Comparison of ENCODE assay signal across 30 cellular contexts in the genomic region with DNA sequence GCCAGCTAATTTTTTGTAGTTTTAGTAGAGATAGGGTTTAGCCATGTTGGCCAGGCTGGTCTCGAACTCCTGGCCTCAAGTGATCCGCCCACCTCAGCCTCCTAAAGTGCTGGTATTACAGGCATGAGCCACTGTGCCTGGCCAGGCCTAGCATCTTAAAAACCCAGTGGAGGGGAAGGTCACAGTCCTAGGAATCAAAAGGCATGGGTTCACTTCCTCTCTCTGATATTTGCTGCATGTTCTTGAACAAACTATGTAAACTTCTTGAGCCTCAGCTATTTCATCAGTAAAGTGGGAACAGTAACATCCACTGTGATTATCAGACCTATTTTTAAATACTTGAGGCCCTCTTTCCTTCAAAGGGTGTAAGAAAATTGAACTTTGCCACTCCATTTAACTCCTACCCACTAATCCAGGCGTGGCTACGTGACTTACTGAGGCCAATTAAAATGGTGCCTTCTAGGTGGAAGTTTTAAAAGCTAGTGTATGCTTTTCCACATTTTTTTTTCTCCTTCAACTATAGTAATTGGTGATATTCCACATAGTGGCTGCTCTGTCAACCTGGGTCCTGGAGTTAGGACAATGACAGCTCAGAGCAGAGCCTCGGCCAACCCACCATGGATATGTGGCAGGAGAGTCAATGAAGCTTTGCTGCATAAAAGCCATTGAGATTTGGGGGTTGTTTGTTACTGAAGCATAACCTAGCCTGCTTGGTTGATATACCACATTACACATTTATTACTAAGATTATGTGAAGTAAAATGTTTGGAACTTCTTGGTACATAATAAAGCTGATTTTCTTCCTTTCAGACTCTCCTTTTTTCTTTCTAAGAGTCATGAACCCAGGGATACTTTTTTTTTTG. TPM values are rescaled to one million over a fixed set of nuclear protein-coding genes. Genes with fewer than 3 reads are reported as not detected.
DNase-seq lines count a peak whose midpoint lies in the region; ATAC-seq and TF ChIP-seq lines count a peak whose summit lies in the region.
"Had no signal": no experiment of that assay in that cellular context is flagged by ENCODE, and none has a peak within 500 bp of the region (broad histone marks: within the 10 kb centered on the region; RNA-seq: fewer than 3 reads in every experiment).

No MANE protein-coding gene starts in this region.

- H4K5ac ChIP-seq in IMR-90 (ENCODE audit: low read depth, low read length): no peak overlapping the region

- peak overlapping the region; percentile 49 for H3K27ac Mint-ChIP-seq in activated CD8-positive, alpha-beta T cell treated with anti-CD3 and anti-CD28 coated beads for 36 hours
- no peak overlapping the region for H3K27ac Mint-ChIP-seq in stimulated activated naive B cell treated with anti-CD40 and anti-IgM and Interleukin-4, amounts not matched to agents 10 μg/mL and 1 μg/mL and 100 μg/mL, for 72 hours
- H3K27ac Mint-ChIP-seq in progenitor cell of endocrine pancreas: no peak overlapping the region
- H3K27ac Mint-ChIP-seq: activated CD8-positive, alpha-beta memory T cell treated with anti-CD3 and anti-CD28 coated beads, Interleukin-2, amount 10 ng/mL, durations not matched to agents 7 days and 5 days; natural killer cell treated with Interleukin-12 subunit alpha and Interleukin-12 subunit beta and Interleukin-15 and Interleukin-18, amount 100 ng/mL, for 72 hours had no signal

- peak overlapping the region; percentile 11; the same call in 1 of the 2 replicates for H2BK120ac ChIP-seq in IMR-90 (ENCODE audit: low read depth, low read length)

- H3K9ac ChIP-seq in IMR-90 (ENCODE audit: low read depth, low read length): no peak overlapping the region

- DNase-seq in IMR-90: no peak
- DNase-seq in activated CD8-positive, alpha-beta T cell treated with anti-CD3 and anti-CD28 coated beads for 36 hours: no peak
- no peak for DNase-seq in hepatocyte (ENCODE audit: low spot score)
- DNase-seq in stimulated activated naive B cell treated with anti-CD40 and anti-IgM and Interleukin-4, amounts not matched to agents 10 μg/mL and 1 μg/mL and 100 μg/mL, for 72 hours: no peak
- DNase-seq in progenitor cell of endocrine pancreas (ENCODE audit: low spot score, unreplicated experiment): no peak
- DNase-seq: activated CD4-positive, alpha-beta T cell treated with anti-CD3 and anti-CD28 coated beads for 48 hours; activated CD8-positive, alpha-beta memory T cell treated with anti-CD3 and anti-CD28 coated beads, Interleukin-2, amount 10 ng/mL, durations not matched to agents 7 days and 5 days; activated naive CD4-positive, alpha-beta T cell; activated T-cell treated with anti-CD3 and anti-CD28 coated beads, Interleukin-2, amount 50 U/mL, for 48 hours; CD8-positive, alpha-beta memory T cell; DMS153; effector memory CD4-positive, alpha-beta T cell; erythroblast; HCEC 1CT; head of caudate nucleus; lower lobe of right lung; NCI-H1092; NCI-H187; NCI-H2171 treated with DMSO at 0.1 percent for 48 hours; NCI-H524; NK-92 treated with Interleukin-12 subunit alpha and Interleukin-12 subunit beta, amount 100 ng/mL, for 24 hours; ovary; SIG-M5; spleen; substantia nigra; WERI-Rb-1 had no signal

- H3K79me2 ChIP-seq in hepatocyte: no peaks in the 10 kb centered on the region

- no peaks in the 10 kb centered on the region for H3K27me3 Mint-ChIP-seq in activated CD8-positive, alpha-beta T cell treated with anti-CD3 and anti-CD28 coated beads for 36 hours
- peaks cover 5 to 12% of the 10 kb centered on the region in 2 donors for H3K27me3 Mint-ChIP-seq in stimulated activated naive B cell treated with anti-CD40 and anti-IgM and Interleukin-4, amounts not matched to agents 10 μg/mL and 1 μg/mL and 100 μg/mL, for 72 hours
- H3K27me3 Mint-ChIP-seq in progenitor cell of endocrine pancreas: no peaks in the 10 kb centered on the region
- H3K27me3 Mint-ChIP-seq: activated CD8-positive, alpha-beta memory T cell treated with anti-CD3 and anti-CD28 coated beads, Interleukin-2, amount 10 ng/mL, durations not matched to agents 7 days and 5 days had no signal

- no peak for TF ChIP-seq RAD21 in IMR-90 (IDR thresholded peaks at IDR 0.05; ENCODE audit: low read length)

- H3K4ac ChIP-seq in IMR-90 (ENCODE audit: low read depth, low read length): peak overlapping the region; percentile 62; the same call in 1 of the 2 replicates

- H4K20me1 ChIP-seq in IMR-90 (ENCODE audit: insufficient read depth, low read length) (no peaks in the 10 kb centered on the region), hepatocyte (ENCODE audit: insufficient read depth, poor library complexity, severe bottlenecking) (no peaks in the 10 kb centered on the region)

- H2AK5ac ChIP-seq in IMR-90 (ENCODE audit: low read depth, low read length): peak overlapping the region; percentile 60; the same call in 1 of the 2 replicates

- H2AFZ ChIP-seq in IMR-90 (replicated peaks; ENCODE audit: low read length, poor library complexity): no peak overlapping the region
- no peak overlapping the region for H2AFZ ChIP-seq in hepatocyte

- peaks cover 3% of the 10 kb centered on the region for H3K9me3 Mint-ChIP-seq in activated CD8-positive, alpha-beta T cell treated with anti-CD3 and anti-CD28 coated beads for 36 hours
- H3K9me3 Mint-ChIP-seq in stimulated activated naive B cell treated with anti-CD40 and anti-IgM and Interleukin-4, amounts not matched to agents 10 μg/mL and 1 μg/mL and 100 μg/mL, for 72 hours: no peaks in the 10 kb centered on the region
- H3K9me3 Mint-ChIP-seq in progenitor cell of endocrine pancreas (ENCODE audit: low read depth): no peaks in the 10 kb centered on the region
- H3K9me3 Mint-ChIP-seq: CD8-positive, alpha-beta memory T cell; natural killer cell treated with Interleukin-12 subunit alpha and Interleukin-12 subunit beta and Interleukin-15 and Interleukin-18, amount 100 ng/mL, for 72 hours had no signal

- no peak overlapping the region; the same call in 1 of the 2 replicates for H3K14ac ChIP-seq in IMR-90 (replicated peaks; ENCODE audit: low read depth, low read length)

- no peaks in the 10 kb centered on the region for H3K9me2 ChIP-seq in hepatocyte (replicated peaks; ENCODE audit: insufficient read depth)

- in situ Hi-C loops in IMR-90 (cut with MboI; ENCODE audit: low sequenced_read_pairs): no loop called here

- POLR2A ChIA-PET in IMR-90 (lab: Charles Lee; ENCODE audit: unreplicated experiment): interaction anchor here (0.6 kb wide), 1 partner anchor 24 kb away, joined by 3 read pairs; no protein-coding TSS in a partner anchor
- POLR2A ChIA-PET in activated CD8-positive, alpha-beta T cell treated with anti-CD3 and anti-CD28 coated beads for 36 hours (lab: Charles Lee): interaction anchor here (1.2 to 1.9 kb wide), 6 partner anchors 9 to 43 kb away, joined by 3 to 12 read pairs (median 3); a partner anchor contains a TSS

- 0 out of 3 replicates have a peak overlapping the region, but pooled peaks have one; percentile 24 for H2BK15ac ChIP-seq in IMR-90 (ENCODE audit: low read depth, low read length)

- intact Hi-C loops in IMR-90 (cut with micrococcal nuclease): no loop called here
- intact Hi-C loops in activated CD8-positive, alpha-beta T cell treated with anti-CD3 and anti-CD28 coated beads for 36 hours (cut with micrococcal nuclease): no loop called here

- peak overlapping the region; percentile 20 for H2BK5ac ChIP-seq in IMR-90 (ENCODE audit: low read depth, low read length, poor library complexity, severe bottlenecking)

- H3K27ac ChIP-seq in IMR-90 (ENCODE audit: insufficient read depth, low read length) (no peak overlapping the region), hepatocyte (peak overlapping the region; percentile 61)
- H3K27ac ChIP-seq: lower lobe of right lung, ovary, right atrium auricular region, spleen, WERI-Rb-1 had no signal

- H3K4me2 ChIP-seq in IMR-90 (ENCODE audit: low read depth, low read length) (no peak overlapping the region), hepatocyte (no peak overlapping the region)

- H4K8ac ChIP-seq in IMR-90 (ENCODE audit: low read depth in 2 of 2, low read length in 2 of 2): peak overlapping the region in 1 of 2 experiments; percentile 56; a peak in 1 of 4 replicates

- H3K27me3 ChIP-seq in IMR-90 (ENCODE audit: control insufficient read depth, insufficient read depth, low read length) (no peaks in the 10 kb centered on the region), hepatocyte (no peaks in the 10 kb centered on the region)
- H3K27me3 ChIP-seq: ovary, right atrium auricular region, spleen had no signal

- H3K18ac ChIP-seq in IMR-90 (ENCODE audit: low read depth, low read length): no peak overlapping the region

- H3K9me3 ChIP-seq in IMR-90 (ENCODE audit: control insufficient read depth, insufficient read depth, low read length) (no peaks in the 10 kb centered on the region), hepatocyte (ENCODE audit: low read depth) (no peaks in the 10 kb centered on the region)
- H3K9me3 ChIP-seq: lower lobe of right lung, ovary, right atrium auricular region, spleen had no signal

- TF ChIP-seq POLR2A in IMR-90 (IDR thresholded peaks at IDR 0.05; ENCODE audit: low read depth, low read length): no peak

- no peak overlapping the region; the same call in 1 of the 2 replicates for H3K23ac ChIP-seq in IMR-90 (ENCODE audit: low read depth, low read length)

- no peak for ATAC-seq in IMR-90 (ENCODE audit: low read depth)
- ATAC-seq in activated CD8-positive, alpha-beta T cell treated with anti-CD3 and anti-CD28 coated beads for 36 hours: no peak
- peak; percentile 58 to 69 for ATAC-seq in stimulated activated naive B cell treated with anti-CD40 and anti-IgM and Interleukin-4, amounts not matched to agents 10 μg/mL and 1 μg/mL and 100 μg/mL, for 72 hours (replicated peaks)
- no peak for ATAC-seq in GM21576 (IDR thresholded peaks at IDR 0.05; ENCODE audit: unreplicated experiment)
- ATAC-seq in GM18909 (IDR thresholded peaks at IDR 0.05; ENCODE audit: poor library complexity, unreplicated experiment): no peak
- ATAC-seq: activated CD8-positive, alpha-beta memory T cell treated with anti-CD3 and anti-CD28 coated beads, Interleukin-2, amount 10 ng/mL, durations not matched to agents 7 days and 5 days; lower lobe of right lung; natural killer cell treated with Interleukin-12 subunit alpha and Interleukin-12 subunit beta and Interleukin-15 and Interleukin-18, amount 100 ng/mL, for 72 hours had no signal

- dilution Hi-C loops in IMR-90 (cut with HindIII; ENCODE audit: low sequenced_read_pairs, unreplicated experiment): no loop called here

- CTCF ChIA-PET in IMR-90 (lab: Yijun Ruan, JAX): interaction anchor here (0.7 kb wide), 1 partner anchor 21 kb away, joined by 3 read pairs; no protein-coding TSS in a partner anchor
- CTCF ChIA-PET in activated CD8-positive, alpha-beta T cell treated with anti-CD3 and anti-CD28 coated beads for 36 hours (lab: Charles Lee): interaction anchor here (0.7 to 1.1 kb wide), 5 partner anchors 10 to 51 kb away, joined by 3 read pairs; no protein-coding TSS in a partner anchor

- peak overlapping the region; percentile 39; the same call in 1 of the 2 replicates for H2BK20ac ChIP-seq in IMR-90 (ENCODE audit: low read depth, low read length)

- H3K36me3 Mint-ChIP-seq in activated CD8-positive, alpha-beta T cell treated with anti-CD3 and anti-CD28 coated beads for 36 hours (ENCODE audit: low read depth): peaks cover 12% of the 10 kb centered on the region
- peaks cover 0 to 3% of the 10 kb centered on the region in 2 donors for H3K36me3 Mint-ChIP-seq in stimulated activated naive B cell treated with anti-CD40 and anti-IgM and Interleukin-4, amounts not matched to agents 10 μg/mL and 1 μg/mL and 100 μg/mL, for 72 hours
- H3K36me3 Mint-ChIP-seq in progenitor cell of endocrine pancreas (ENCODE audit: insufficient read depth): no peaks in the 10 kb centered on the region
- H3K36me3 Mint-ChIP-seq: natural killer cell treated with Interleukin-12 subunit alpha and Interleukin-12 subunit beta and Interleukin-15 and Interleukin-18, amount 100 ng/mL, for 72 hours had no signal

- H2AK9ac ChIP-seq in IMR-90 (replicated peaks; ENCODE audit: low read depth, low read length, poor library complexity): no peak overlapping the region

- peak overlapping the region; percentile 36; the same call in 1 of the 2 replicates for H4K91ac ChIP-seq in IMR-90 (ENCODE audit: insufficient read depth, low read depth, low read length)

- H3K9me1 ChIP-seq in IMR-90 (ENCODE audit: insufficient read depth, low read length): peaks cover 25% of the 10 kb centered on the region

- H3K36me3 ChIP-seq in IMR-90 (ENCODE audit: control insufficient read depth, insufficient read depth, low read length) (no peaks in the 10 kb centered on the region), hepatocyte (replicated peaks; ENCODE audit: insufficient read depth, low read depth) (no peaks in the 10 kb centered on the region)
- H3K36me3 ChIP-seq: lower lobe of right lung, ovary, right atrium auricular region, spleen, WERI-Rb-1 had no signal

- H3K4me1 Mint-ChIP-seq in activated CD8-positive, alpha-beta T cell treated with anti-CD3 and anti-CD28 coated beads for 36 hours (ENCODE audit: low read depth): peaks cover 67% of the 10 kb centered on the region
- H3K4me1 Mint-ChIP-seq in stimulated activated naive B cell treated with anti-CD40 and anti-IgM and Interleukin-4, amounts not matched to agents 10 μg/mL and 1 μg/mL and 100 μg/mL, for 72 hours: peaks cover 15 to 29% of the 10 kb centered on the region in 2 donors
- peaks cover 20% of the 10 kb centered on the region for H3K4me1 Mint-ChIP-seq in progenitor cell of endocrine pancreas (ENCODE audit: low read depth)

- TF ChIP-seq CTCF in IMR-90 (conservative IDR thresholded peaks at IDR 0.05; ENCODE audit: low read depth, low read length) (no peak), hepatocyte (IDR thresholded peaks at IDR 0.05; ENCODE audit: poor library complexity) (no peak), progenitor cell of endocrine pancreas (IDR thresholded peaks at IDR 0.05; ENCODE audit: unreplicated experiment) (no peak)
- TF ChIP-seq CTCF in activated CD8-positive, alpha-beta T cell treated with anti-CD3 and anti-CD28 coated beads for 36 hours (IDR thresholded peaks at IDR 0.05): no peak

- H3K4me3 Mint-ChIP-seq in activated CD8-positive, alpha-beta T cell treated with anti-CD3 and anti-CD28 coated beads for 36 hours: no peak overlapping the region
- H3K4me3 Mint-ChIP-seq in stimulated activated naive B cell treated with anti-CD40 and anti-IgM and Interleukin-4, amounts not matched to agents 10 μg/mL and 1 μg/mL and 100 μg/mL, for 72 hours: no peak overlapping the region
- H3K4me3 Mint-ChIP-seq in progenitor cell of endocrine pancreas (ENCODE audit: low read depth): no peak overlapping the region
- H3K4me3 Mint-ChIP-seq: activated CD8-positive, alpha-beta memory T cell treated with anti-CD3 and anti-CD28 coated beads, Interleukin-2, amount 10 ng/mL, durations not matched to agents 7 days and 5 days; CD8-positive, alpha-beta memory T cell; natural killer cell treated with Interleukin-12 subunit alpha and Interleukin-12 subunit beta and Interleukin-15 and Interleukin-18, amount 100 ng/mL, for 72 hours had no signal

- peaks cover 9 to 20% of the 10 kb centered on the region in 2 experiments; a peak in 3 of 4 replicates for H3K79me1 ChIP-seq in IMR-90 (ENCODE audit: low read depth in 1 of 2, low read length in 2 of 2)

- WGBS in IMR-90 (ENCODE audit: extremely low coverage in 2 of 2, insufficient read length in 1 of 2), 2 experiments: 100% methylated on average over 1 of the region's 5 CpGs; no CpG with 5 or more reads in 1 of the 2 experiments
- 92% methylated on average over 5 of the region's 5 CpGs for WGBS in hepatocyte (ENCODE audit: low lambda C conversion rate, missing lambda C conversion rate)

- BruUV-seq in IMR-90 (replicated peaks; lab: Mats Ljungman, UMichigan): no TSS peak

- H3K4me1 ChIP-seq in IMR-90 (ENCODE audit: control insufficient read depth, insufficient read depth, low read length) (peaks cover 29% of the 10 kb centered on the region), hepatocyte (ENCODE audit: insufficient read depth) (peaks cover 30% of the 10 kb centered on the region)

- no peak overlapping the region for H3K4me3 ChIP-seq in IMR-90 (ENCODE audit: insufficient read depth, low read depth, low read length)
- H3K4me3 ChIP-seq in hepatocyte: no peak overlapping the region
- H3K4me3 ChIP-seq: lower lobe of right lung, ovary, right atrium auricular region, spleen had no signal

- no peak overlapping the region for H3K56ac ChIP-seq in IMR-90 (ENCODE audit: extremely low read depth, insufficient read depth, low read length)

RNA-seq across cellular contexts. Expression of a gene that starts 32.2 kb away (rescaled TPM):
- total RNA-seq in IMR-90 (2012; rRNA removed) (38.4 and 65.8 TPM in 2 replicates), hepatocyte (173 and 193 TPM in 2 replicates), progenitor cell of endocrine pancreas (22.1 and 23.2 TPM in 2 replicates)
- polyA plus RNA-seq in IMR-90 (2012; rRNA removed) (159 and 163 TPM in 2 replicates), hepatocyte (158 and 159 TPM in 2 replicates)
- 156 and 229 TPM in 2 replicates for polyA plus RNA-seq in IMR-90 (2012; cell fraction: cytosol; rRNA removed)
- polyA plus RNA-seq in IMR-90 (2012; cell fraction: nucleus; rRNA removed; ENCODE audit: low replicate concordance): 349 and 418 TPM in 2 replicates
- total RNA-seq in activated CD8-positive, alpha-beta T cell treated with anti-CD3 and anti-CD28 coated beads for 36 hours: 100 to 1,000 TPM; 375 to 386 TPM

RNA-seq across cellular contexts. Expression of a gene that starts 34.1 kb away (rescaled TPM):
- total RNA-seq in IMR-90 (2012; rRNA removed): 96.2 and 104 TPM in 2 replicates
- polyA plus RNA-seq in IMR-90 (2012; rRNA removed): 161 and 162 TPM in 2 replicates
- 135 and 169 TPM in 2 replicates for polyA plus RNA-seq in IMR-90 (2012; cell fraction: cytosol; rRNA removed)
- 193 and 211 TPM in 2 replicates for polyA plus RNA-seq in IMR-90 (2012; cell fraction: nucleus; rRNA removed; ENCODE audit: low replicate concordance)
- total RNA-seq in activated CD8-positive, alpha-beta T cell treated with anti-CD3 and anti-CD28 coated beads for 36 hours: 100 to 1,000 TPM; 135 TPM
- 93.5 and 103 TPM in 2 replicates for total RNA-seq in hepatocyte
- polyA plus RNA-seq in hepatocyte: 144 and 148 TPM in 2 replicates
- total RNA-seq in progenitor cell of endocrine pancreas: 111 and 115 TPM in 2 replicates

RNA-seq across cellular contexts. Expression of a gene that starts 56.4 kb away (rescaled TPM):
- 1,207 and 1,401 TPM in 2 replicates for total RNA-seq in IMR-90 (2012; rRNA removed)
- 2,004 and 2,008 TPM in 2 replicates for polyA plus RNA-seq in IMR-90 (2012; rRNA removed)
- 811 and 1,574 TPM in 2 replicates for polyA plus RNA-seq in IMR-90 (2012; cell fraction: cytosol; rRNA removed)
- 419 and 725 TPM in 2 replicates for polyA plus RNA-seq in IMR-90 (2012; cell fraction: nucleus; rRNA removed; ENCODE audit: low replicate concordance)
- 1,000 to 10,000 TPM; 1,556 to 1,579 TPM for total RNA-seq in activated CD8-positive, alpha-beta T cell treated with anti-CD3 and anti-CD28 coated beads for 36 hours
- 460 and 470 TPM in 2 replicates for total RNA-seq in hepatocyte
- 414 and 433 TPM in 2 replicates for polyA plus RNA-seq in hepatocyte
- total RNA-seq in progenitor cell of endocrine pancreas: 1,227 and 1,272 TPM in 2 replicates

RNA-seq across cellular contexts. Expression of a gene that starts 59.5 kb away (rescaled TPM):
- total RNA-seq in IMR-90 (2012; rRNA removed) (3.6 and 4.5 TPM in 2 replicates), hepatocyte (3.3 and 8.7 TPM in 2 replicates), progenitor cell of endocrine pancreas (58.5 and 67.6 TPM in 2 replicates)
- polyA plus RNA-seq in IMR-90 (2012; rRNA removed) (12.1 and 12.4 TPM in 2 replicates), hepatocyte (9.8 and 9.9 TPM in 2 replicates)
- 6.0 and 8.0 TPM in 2 replicates for polyA plus RNA-seq in IMR-90 (2012; cell fraction: cytosol; rRNA removed)
- 30.2 and 33.9 TPM in 2 replicates for polyA plus RNA-seq in IMR-90 (2012; cell fraction: nucleus; rRNA removed; ENCODE audit: low replicate concordance)
- 10 to 100 TPM; 80.4 to 90.7 TPM for total RNA-seq in activated CD8-positive, alpha-beta T cell treated with anti-CD3 and anti-CD28 coated beads for 36 hours

Comparison
In these comparisons a context has a peak if more than half of its experiments do, and no peak if none do; other contexts are left out.
1. ATAC-seq: peak in stimulated activated naive B cell treated with anti-CD40 and anti-IgM and Interleukin-4, amounts not matched to agents 10 μg/mL and 1 μg/mL and 100 μg/mL, for 72 hours (2 of 2); none in IMR-90 (single experiment), activated CD8-positive, alpha-beta T cell treated with anti-CD3 and anti-CD28 coated beads for 36 hours (single experiment), GM21576 (single experiment) and GM18909 (single experiment).